In the genomic region with DNA sequence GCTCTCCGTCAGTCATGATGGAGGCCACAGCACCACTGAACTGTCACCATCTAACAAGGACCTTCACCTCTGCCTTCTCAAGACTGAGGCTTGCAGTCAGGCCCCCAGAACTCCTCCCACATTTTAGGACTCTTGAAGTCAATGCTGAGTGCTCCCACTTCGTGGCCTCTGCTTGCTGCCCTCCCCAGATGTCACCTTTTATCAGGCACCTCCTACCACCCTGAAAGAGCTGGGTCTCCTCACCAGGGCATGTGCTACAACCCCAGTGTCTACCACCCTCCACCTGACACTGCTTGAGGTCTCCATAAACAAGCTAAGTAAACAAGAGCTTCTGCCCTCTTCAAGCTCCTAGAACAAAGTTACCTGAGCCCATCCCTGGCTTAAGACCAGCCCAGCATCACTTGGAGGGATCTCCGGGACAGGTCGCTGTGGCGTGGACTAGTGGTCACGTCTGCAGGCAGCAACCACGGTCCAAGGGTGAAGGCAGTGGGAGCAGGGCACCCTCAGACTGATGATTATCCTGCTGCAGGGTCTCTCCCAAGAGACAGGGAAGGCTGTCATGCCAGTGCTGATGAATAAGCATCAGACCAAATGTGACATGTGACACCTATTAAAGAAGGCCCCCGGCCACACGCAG, we compare ENCODE assay signal across 15 cellular contexts. TPM values are rescaled to one million over a fixed set of nuclear protein-coding genes. Genes with fewer than 3 reads are reported as not detected.
DNase-seq lines count a peak whose midpoint lies in the region; ATAC-seq lines count a peak whose summit lies in the region.
"Had no signal": no experiment of that assay in that cellular context is flagged by ENCODE, and none has a peak within 500 bp of the region (broad histone marks: within the 10 kb centered on the region; RNA-seq: fewer than 3 reads in every experiment).

No MANE protein-coding gene starts in this region.

- intact Hi-C loops in aorta (cut with DNase I): loop anchor here in 1 of 2 donors (2.0 kb wide), 1 partner anchor 37 kb away; no protein-coding TSS in a partner anchor

- no peaks in the 10 kb centered on the region for H3K9me3 Mint-ChIP-seq in activated T-cell treated with anti-CD3 and anti-CD28 coated beads, Interleukin-2, amount 50 U/mL, for 24 hours

- no peak overlapping the region for H3K27ac ChIP-seq in aorta (ENCODE audit: low read depth in 1 of 2, low read length in 2 of 2)
- H3K27ac ChIP-seq: 22Rv1, C4-2B, SJSA1 had no signal

- H3K27me3 Mint-ChIP-seq in activated T-cell treated with anti-CD3 and anti-CD28 coated beads, Interleukin-2, amount 50 U/mL, for 24 hours: no peaks in the 10 kb centered on the region

- H3K36me3 ChIP-seq in aorta (ENCODE audit: control insufficient read depth in 1 of 2, insufficient read depth in 2 of 2, low read length in 1 of 2): peaks cover 0 to 4% of the 10 kb centered on the region in 2 donors

- no peaks in the 10 kb centered on the region for H3K4me1 ChIP-seq in aorta (ENCODE audit: control insufficient read depth in 1 of 2, insufficient read depth in 2 of 2, low read length in 2 of 2)
- H3K4me1 ChIP-seq: SJSA1 had no signal

- no peaks in the 10 kb centered on the region for H3K9me3 ChIP-seq in aorta (ENCODE audit: control insufficient read depth, low read length)
- H3K9me3 ChIP-seq: SJSA1 had no signal

- H3K27ac Mint-ChIP-seq in activated T-cell treated with anti-CD3 and anti-CD28 coated beads, Interleukin-2, amount 50 U/mL, for 24 hours: peak overlapping the region; percentile 33

- no peak for DNase-seq in activated T-cell treated with anti-CD3 and anti-CD28 coated beads, Interleukin-2, amount 50 U/mL, for 24 hours
- no peak for DNase-seq in activated T-cell treated with anti-CD3 and anti-CD28 coated beads, Interleukin-2, amount 50 U/mL, for 1 hour
- DNase-seq in aorta: peak; percentile 40 to 47
- DNase-seq in NCI-H82 (lab: John Stamatoyannopoulos, UW): no peak
- DNase-seq: AML-193, DMS79, NCI-H1105, NCI-H2081, NCI-H2171 treated with DMSO at 0.1 percent for 48 hours, NCI-H446, NCI-H526 treated with DMSO at 0.1 percent for 48 hours had no signal

- H3K36me3 Mint-ChIP-seq in activated T-cell treated with anti-CD3 and anti-CD28 coated beads, Interleukin-2, amount 50 U/mL, for 24 hours (ENCODE audit: low read depth): peaks cover 79% of the 10 kb centered on the region

- no peak overlapping the region for H3K4me3 Mint-ChIP-seq in activated T-cell treated with anti-CD3 and anti-CD28 coated beads, Interleukin-2, amount 50 U/mL, for 24 hours

- WGBS in aorta, 2 donors: 88 to 93% methylated on average over 9 of the region's 9 CpGs

- ATAC-seq in aorta (ENCODE audit: low FRiP score): no peak
- ATAC-seq: Panc1 had no signal

- peaks cover 4% of the 10 kb centered on the region for H3K4me1 Mint-ChIP-seq in activated T-cell treated with anti-CD3 and anti-CD28 coated beads, Interleukin-2, amount 50 U/mL, for 24 hours (ENCODE audit: low read depth)

- no peak overlapping the region for H3K4me3 ChIP-seq in aorta (ENCODE audit: low read length in 2 of 2)
- H3K4me3 ChIP-seq: SJSA1 had no signal

- no peaks in the 10 kb centered on the region for H3K27me3 ChIP-seq in aorta (ENCODE audit: control insufficient read depth in 1 of 2, insufficient read depth in 2 of 2, low read length in 1 of 2)
- H3K27me3 ChIP-seq: SJSA1 had no signal

RNA-seq across cellular contexts. Expression of a gene that starts 7.7 kb away (rescaled TPM):
- 1 to 10 TPM; 1.5 to 1.9 TPM for total RNA-seq in aorta
- polyA plus RNA-seq in aorta: under 1 TPM in 1 of 2 donors, not detected in 1; 0.77 TPM

RNA-seq across cellular contexts. Expression of a gene that starts 20.3 kb away (rescaled TPM):
- 10 to 100 TPM; 25.1 to 25.3 TPM for total RNA-seq in aorta
- 10 to 100 TPM; 27.2 to 35.1 TPM for polyA plus RNA-seq in aorta

RNA-seq across cellular contexts. Expression of a gene that starts 29.3 kb away (rescaled TPM):
- total RNA-seq in aorta: 10 to 100 TPM; 24.9 to 26.6 TPM
- polyA plus RNA-seq in aorta: 10 to 100 TPM; 14.8 to 36.4 TPM

RNA-seq across cellular contexts. Expression of a gene that starts 29.5 kb away (rescaled TPM):
- 10 to 100 TPM in 1 of 2 donors, 1 to 10 TPM in 1; 7.6 to 16.1 TPM for total RNA-seq in aorta
- polyA plus RNA-seq in aorta: 1 to 10 TPM; 5.2 to 9.3 TPM

Comparison
In these comparisons a context has a peak if more than half of its experiments do, and no peak if none do; other contexts are left out.
1. DNase-seq: peak in aorta (2 of 2); none in activated T-cell treated with anti-CD3 and anti-CD28 coated beads, Interleukin-2, amount 50 U/mL, for 24 hours (single experiment), activated T-cell treated with anti-CD3 and anti-CD28 coated beads, Interleukin-2, amount 50 U/mL, for 1 hour (single experiment) and NCI-H82 (single experiment).